In genomic region chr17:6470751-6471521, GRCh38 we compare ENCODE assay signal across 1 cellular context.
TF ChIP-seq lines count a peak whose summit lies in the region.

No MANE protein-coding gene starts in this region.

TF ChIP-seq in H1, 55 proteins besides CTCF, POLR2A, EP300 and RAD21:
- no peak for TF ChIP-seq KDM1A (IDR thresholded peaks at IDR 0.05; ENCODE audit: borderline replicate concordance, low read length)
- TF ChIP-seq GTF2F1 (IDR thresholded peaks at IDR 0.05; ENCODE audit: borderline replicate concordance, low read depth, low read length), result no peak
- no peak for TF ChIP-seq SIRT6 (IDR thresholded peaks at IDR 0.05; ENCODE audit: low read length)
- TF ChIP-seq POLR2AphosphoS5 (IDR thresholded peaks at IDR 0.05; ENCODE audit: low read depth, low read length), result no peak
- TF ChIP-seq CHD7 (IDR thresholded peaks at IDR 0.05; ENCODE audit: insufficient replicate concordance, low read length), result no peak
- no peak for TF ChIP-seq SUZ12 (IDR thresholded peaks at IDR 0.05; ENCODE audit: low read length)
- TF ChIP-seq EZH2 (IDR thresholded peaks at IDR 0.05; ENCODE audit: low read depth, low read length, severe bottlenecking), result no peak
- TF ChIP-seq ATF2 (IDR thresholded peaks at IDR 0.05; ENCODE audit: low read length), result no peak
- no peak for TF ChIP-seq MAFK (IDR thresholded peaks at IDR 0.05; ENCODE audit: low read depth, low read length)
- no peak for TF ChIP-seq JUND (IDR thresholded peaks at IDR 0.05; ENCODE audit: low read length)
- no peak for TF ChIP-seq SP2 (IDR thresholded peaks at IDR 0.05; ENCODE audit: low read length)
- TF ChIP-seq JUN (IDR thresholded peaks at IDR 0.05; ENCODE audit: low read depth, low read length), result no peak
- no peak for TF ChIP-seq POU5F1 (IDR thresholded peaks at IDR 0.05; ENCODE audit: low read depth, low read length)
- no peak for TF ChIP-seq TCF12 (IDR thresholded peaks at IDR 0.05; ENCODE audit: low read depth, low read length)
